ENCODE assay signal across 1 cellular context in the genomic region with DNA sequence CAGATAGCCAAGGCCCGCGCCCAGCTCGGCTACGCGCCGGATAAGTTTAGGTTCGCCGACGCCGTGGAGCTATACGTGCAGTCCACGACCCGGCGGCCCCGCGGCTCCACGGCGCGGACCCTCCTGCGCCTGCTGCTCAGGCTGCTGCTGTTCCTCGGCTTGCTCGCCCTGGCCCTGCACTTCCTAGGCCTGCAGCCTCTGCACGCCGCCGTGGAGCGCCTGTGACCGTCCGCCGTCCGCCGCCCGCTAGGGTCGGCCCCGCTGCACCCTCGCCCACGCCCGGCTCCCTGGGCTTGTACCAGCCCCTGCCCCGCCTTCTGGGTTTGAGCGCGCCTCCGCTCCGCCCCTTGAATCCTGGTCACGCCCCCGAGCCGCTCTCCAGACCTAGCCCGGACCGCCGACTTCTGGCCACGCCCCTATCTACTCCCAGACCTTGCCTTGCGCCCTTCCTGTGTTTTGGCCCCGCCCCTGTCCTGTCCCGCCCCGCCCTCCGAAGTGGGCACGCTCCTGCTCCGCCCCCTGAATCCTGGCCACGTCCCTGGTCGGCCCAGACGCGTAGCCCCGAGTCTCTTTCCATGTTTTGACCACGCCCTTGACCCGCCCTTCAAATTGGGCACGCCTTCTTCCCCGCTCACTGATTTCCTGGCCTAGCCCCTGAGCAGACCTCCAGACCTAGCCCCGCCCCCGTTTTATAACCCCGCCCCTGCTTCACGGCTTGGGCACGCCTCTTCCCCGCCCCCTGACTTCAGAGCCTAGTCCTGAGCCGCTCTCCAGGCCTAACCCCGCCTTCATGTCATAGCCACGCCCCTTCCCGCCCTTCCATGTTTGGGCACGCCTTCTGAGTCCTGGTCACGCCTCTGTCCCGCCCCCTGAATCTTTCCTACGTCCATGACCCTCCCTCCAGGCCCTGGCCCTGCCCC.
A peak's percentile ranks its signal among the peaks of the same experiment; 100 is the strongest.
TF ChIP-seq lines count a peak whose summit lies in the region.

No MANE protein-coding gene starts in this region.

TF ChIP-seq in IMR-90, 13 proteins besides CTCF, POLR2A, EP300 and RAD21 (continued from another document):
- TF ChIP-seq, protein P1, sequence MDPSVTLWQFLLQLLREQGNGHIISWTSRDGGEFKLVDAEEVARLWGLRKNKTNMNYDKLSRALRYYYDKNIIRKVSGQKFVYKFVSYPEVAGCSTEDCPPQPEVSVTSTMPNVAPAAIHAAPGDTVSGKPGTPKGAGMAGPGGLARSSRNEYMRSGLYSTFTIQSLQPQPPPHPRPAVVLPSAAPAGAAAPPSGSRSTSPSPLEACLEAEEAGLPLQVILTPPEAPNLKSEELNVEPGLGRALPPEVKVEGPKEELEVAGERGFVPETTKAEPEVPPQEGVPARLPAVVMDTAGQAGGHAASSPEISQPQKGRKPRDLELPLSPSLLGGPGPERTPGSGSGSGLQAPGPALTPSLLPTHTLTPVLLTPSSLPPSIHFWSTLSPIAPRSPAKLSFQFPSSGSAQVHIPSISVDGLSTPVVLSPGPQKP (IDR thresholded peaks at IDR 0.05; ENCODE audit: borderline replicate concordance, low read depth, low read length), result no peak
- TF ChIP-seq MAFK (IDR thresholded peaks at IDR 0.05; ENCODE audit: low read depth, low read length) (no peak), NFE2L2 (IDR thresholded peaks at IDR 0.05; ENCODE audit: low read depth, low read length) (no peak), BHLHE40 (IDR thresholded peaks at IDR 0.05; ENCODE audit: low read depth, low read length) (no peak), RCOR1 (IDR thresholded peaks at IDR 0.05; ENCODE audit: insufficient replicate concordance, low read length) (peak; percentile 28), RFX5 (IDR thresholded peaks at IDR 0.05; ENCODE audit: low read depth, low read length) (no peak)
- TF ChIP-seq, protein P2, sequence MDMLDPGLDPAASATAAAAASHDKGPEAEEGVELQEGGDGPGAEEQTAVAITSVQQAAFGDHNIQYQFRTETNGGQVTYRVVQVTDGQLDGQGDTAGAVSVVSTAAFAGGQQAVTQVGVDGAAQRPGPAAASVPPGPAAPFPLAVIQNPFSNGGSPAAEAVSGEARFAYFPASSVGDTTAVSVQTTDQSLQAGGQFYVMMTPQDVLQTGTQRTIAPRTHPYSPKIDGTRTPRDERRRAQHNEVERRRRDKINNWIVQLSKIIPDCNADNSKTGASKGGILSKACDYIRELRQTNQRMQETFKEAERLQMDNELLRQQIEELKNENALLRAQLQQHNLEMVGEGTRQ (IDR thresholded peaks at IDR 0.05; ENCODE audit: low read depth, low read length), result peak; percentile 53; the same call in 1 of the 2 replicates
